ENCODE assay signal across 23 cellular contexts in the genomic region with DNA sequence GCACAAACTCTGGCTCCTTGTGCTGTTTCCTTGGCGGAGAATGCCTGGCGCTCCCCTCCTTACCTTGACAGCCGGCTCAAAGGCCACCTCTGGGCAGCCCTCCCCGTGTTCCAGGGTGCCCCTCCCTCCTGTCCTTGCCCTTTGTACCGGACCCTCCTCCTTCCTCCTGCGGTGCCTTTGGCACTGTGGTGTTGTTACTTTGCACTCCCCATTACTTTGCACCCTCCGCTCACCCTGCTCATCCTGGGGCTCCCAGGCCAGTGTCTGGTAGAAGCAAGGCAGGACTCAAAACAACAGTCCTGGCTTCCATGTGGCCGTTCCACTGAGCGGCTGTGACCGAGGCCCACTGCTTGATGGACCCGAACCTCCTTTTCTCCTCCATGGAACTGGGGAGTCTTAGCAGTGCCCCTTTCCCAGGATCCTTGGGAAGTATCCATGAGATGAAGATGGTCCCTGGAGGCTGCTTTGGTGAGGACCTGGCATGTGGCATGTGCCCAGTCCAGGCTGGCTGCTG.
DNase-seq lines count a peak whose midpoint lies in the region; ATAC-seq and TF ChIP-seq lines count a peak whose summit lies in the region.
"Had no signal": no experiment of that assay in that cellular context is flagged by ENCODE, and none has a peak within 500 bp of the region (broad histone marks: within the 10 kb centered on the region; RNA-seq: fewer than 3 reads in every experiment).

No MANE protein-coding gene starts in this region.

- H3K9me3 ChIP-seq in right lobe of liver (no peaks in the 10 kb centered on the region), psoas muscle (no peaks in the 10 kb centered on the region)
- H3K9me3 ChIP-seq: ascending aorta, heart left ventricle had no signal

- no peaks in the 10 kb centered on the region for H3K27me3 Mint-ChIP-seq in activated CD4-positive, alpha-beta T cell treated with anti-CD3 and anti-CD28 coated beads, Interleukin-2, amount 10 ng/mL, durations not matched to agents 24 days and 14 days
- H3K27me3 Mint-ChIP-seq in central memory CD8-positive, alpha-beta T cell, result no peaks in the 10 kb centered on the region
- H3K27me3 Mint-ChIP-seq in T-cell, result no peaks in the 10 kb centered on the region
- H3K27me3 Mint-ChIP-seq: activated CD8-positive, alpha-beta T cell treated with anti-CD3 and anti-CD28 coated beads for 36 hours; activated naive CD8-positive, alpha-beta T cell treated with anti-CD3 and anti-CD28 coated beads, Interleukin-2, amount 10 ng/mL, durations not matched to agents 7 days and 5 days; CD4-positive, CD25-positive, alpha-beta regulatory T cell; stimulated activated naive CD8-positive, alpha-beta T cell treated with anti-CD3 and anti-CD28 coated beads, Interleukin-15, Interleukin-2, amounts not matched to agents 100 ng/mL and 50 ng/mL, for 24 hours had no signal

- no peak for DNase-seq in activated CD4-positive, alpha-beta T cell treated with anti-CD3 and anti-CD28 coated beads, Interleukin-2, amount 10 ng/mL, durations not matched to agents 24 days and 14 days
- DNase-seq in activated CD4-positive, alpha-beta T cell treated with anti-CD3 and anti-CD28 coated beads for 48 hours, result no peak
- no peak for DNase-seq in central memory CD8-positive, alpha-beta T cell (ENCODE audit: low spot score in 2 of 2)
- DNase-seq in right lobe of liver (no peak), psoas muscle (no peak), T-cell (no peak)
- DNase-seq in stimulated activated effector memory CD8-positive, alpha-beta T cell treated with anti-CD3 and anti-CD28 coated beads, Interleukin-12 subunit alpha, Interleukin-12 subunit beta, amount 100 ng/mL, for 72 hours (ENCODE audit: low spot score in 2 of 2), result no peak
- DNase-seq: activated CD8-positive, alpha-beta T cell treated with anti-CD3 and anti-CD28 coated beads for 36 hours; activated naive CD8-positive, alpha-beta T cell treated with anti-CD3 and anti-CD28 coated beads, Interleukin-2, amount 10 ng/mL, durations not matched to agents 7 days and 5 days; CD4-positive, CD25-positive, alpha-beta regulatory T cell; mesenchymal stem cell; NCI-H1048; NCI-H187; NCI-H526; nucleus accumbens; SIG-M5 had no signal

- TF ChIP-seq CTCF in right lobe of liver (IDR thresholded peaks at IDR 0.05) (no peak), psoas muscle (IDR thresholded peaks at IDR 0.05) (no peak)

- no peaks in the 10 kb centered on the region for H3K9me3 Mint-ChIP-seq in activated CD4-positive, alpha-beta T cell treated with anti-CD3 and anti-CD28 coated beads, Interleukin-2, amount 10 ng/mL, durations not matched to agents 24 days and 14 days
- H3K9me3 Mint-ChIP-seq in central memory CD8-positive, alpha-beta T cell, result no peaks in the 10 kb centered on the region
- H3K9me3 Mint-ChIP-seq in stimulated activated effector memory CD8-positive, alpha-beta T cell treated with anti-CD3 and anti-CD28 coated beads, Interleukin-12 subunit alpha, Interleukin-12 subunit beta, amount 100 ng/mL, for 72 hours, result no peaks in the 10 kb centered on the region
- no peaks in the 10 kb centered on the region for H3K9me3 Mint-ChIP-seq in T-cell
- H3K9me3 Mint-ChIP-seq: activated CD8-positive, alpha-beta T cell treated with anti-CD3 and anti-CD28 coated beads for 36 hours; activated naive CD8-positive, alpha-beta T cell treated with anti-CD3 and anti-CD28 coated beads, Interleukin-2, amount 10 ng/mL, durations not matched to agents 7 days and 5 days; CD4-positive, CD25-positive, alpha-beta regulatory T cell; stimulated activated naive CD8-positive, alpha-beta T cell treated with anti-CD3 and anti-CD28 coated beads, Interleukin-15, Interleukin-2, amounts not matched to agents 100 ng/mL and 50 ng/mL, for 24 hours had no signal

- CTCF ChIA-PET in T-cell (lab: Charles Lee), result no interaction called here

- H3K4me1 ChIP-seq in right lobe of liver (peaks cover 0 to 14% (median 2%) of the 10 kb centered on the region in 4 donors), psoas muscle (no peaks in the 10 kb centered on the region)
- H3K4me1 ChIP-seq: ascending aorta had no signal

- no peak overlapping the region for H3K4me3 Mint-ChIP-seq in activated CD4-positive, alpha-beta T cell treated with anti-CD3 and anti-CD28 coated beads, Interleukin-2, amount 10 ng/mL, durations not matched to agents 24 days and 14 days
- H3K4me3 Mint-ChIP-seq in central memory CD8-positive, alpha-beta T cell, result no peak overlapping the region
- no peak overlapping the region for H3K4me3 Mint-ChIP-seq in stimulated activated effector memory CD8-positive, alpha-beta T cell treated with anti-CD3 and anti-CD28 coated beads, Interleukin-12 subunit alpha, Interleukin-12 subunit beta, amount 100 ng/mL, for 72 hours
- no peak overlapping the region for H3K4me3 Mint-ChIP-seq in T-cell
- H3K4me3 Mint-ChIP-seq: activated CD8-positive, alpha-beta T cell treated with anti-CD3 and anti-CD28 coated beads for 36 hours; activated naive CD8-positive, alpha-beta T cell treated with anti-CD3 and anti-CD28 coated beads, Interleukin-2, amount 10 ng/mL, durations not matched to agents 7 days and 5 days; CD4-positive, CD25-positive, alpha-beta regulatory T cell; stimulated activated naive CD8-positive, alpha-beta T cell treated with anti-CD3 and anti-CD28 coated beads, Interleukin-15, Interleukin-2, amounts not matched to agents 100 ng/mL and 50 ng/mL, for 24 hours had no signal

- no peak for ATAC-seq in central memory CD8-positive, alpha-beta T cell (replicated peaks; ENCODE audit: extremely low read depth, poor library complexity, severe bottlenecking)
- ATAC-seq in right lobe of liver (peak; percentile 16 to 66 (median 61)), HG03571 (IDR thresholded peaks at IDR 0.05; ENCODE audit: unreplicated experiment) (no peak), psoas muscle (no peak), T-cell (replicated peaks in 1 of 4) (no peak)
- no peak for ATAC-seq in stimulated activated effector memory CD8-positive, alpha-beta T cell treated with anti-CD3 and anti-CD28 coated beads, Interleukin-12 subunit alpha, Interleukin-12 subunit beta, amount 100 ng/mL, for 72 hours
- ATAC-seq: activated CD8-positive, alpha-beta T cell treated with anti-CD3 and anti-CD28 coated beads for 36 hours; heart left ventricle had no signal

- H3K36me3 ChIP-seq in right lobe of liver (no peaks in the 10 kb centered on the region), psoas muscle (ENCODE audit: insufficient read depth in 1 of 2, low read depth in 1 of 2) (no peaks in the 10 kb centered on the region)
- H3K36me3 ChIP-seq: ascending aorta had no signal

- intact Hi-C loops in activated CD4-positive, alpha-beta T cell treated with anti-CD3 and anti-CD28 coated beads, Interleukin-2, amount 10 ng/mL, durations not matched to agents 24 days and 14 days (cut with micrococcal nuclease), result no loop called here
- intact Hi-C loops in right lobe of liver (cut with DNase I), result no loop called here
- intact Hi-C loops in psoas muscle (cut with DNase I), result no loop called here

- peaks cover 25% of the 10 kb centered on the region for H3K4me1 Mint-ChIP-seq in activated CD4-positive, alpha-beta T cell treated with anti-CD3 and anti-CD28 coated beads, Interleukin-2, amount 10 ng/mL, durations not matched to agents 24 days and 14 days
- peaks cover 73% of the 10 kb centered on the region for H3K4me1 Mint-ChIP-seq in central memory CD8-positive, alpha-beta T cell
- peaks cover 86% of the 10 kb centered on the region for H3K4me1 Mint-ChIP-seq in stimulated activated effector memory CD8-positive, alpha-beta T cell treated with anti-CD3 and anti-CD28 coated beads, Interleukin-12 subunit alpha, Interleukin-12 subunit beta, amount 100 ng/mL, for 72 hours
- peaks cover 25 to 35% (median 28%) of the 10 kb centered on the region in 3 donors for H3K4me1 Mint-ChIP-seq in T-cell

- POLR2A ChIA-PET in T-cell (lab: Charles Lee), result no interaction called here

- H3K27ac ChIP-seq in right lobe of liver, result no peak overlapping the region
- no peak overlapping the region for H3K27ac ChIP-seq in psoas muscle
- H3K27ac ChIP-seq: 22Rv1, ascending aorta, epithelial cell of prostate, heart left ventricle, PC-9 had no signal

- 56% methylated on average over 6 of the region's 11 CpGs for WGBS in right lobe of liver (ENCODE audit: insufficient coverage, low coverage, low lambda C conversion rate, missing lambda C conversion rate)
- WGBS in psoas muscle, 3 donors, result 91 to 96% (median 94%) methylated on average over 11 of the region's 11 CpGs

- no peak for TF ChIP-seq POLR2A in right lobe of liver (IDR thresholded peaks at IDR 0.05)

- no peaks in the 10 kb centered on the region for H3K36me3 Mint-ChIP-seq in activated CD4-positive, alpha-beta T cell treated with anti-CD3 and anti-CD28 coated beads, Interleukin-2, amount 10 ng/mL, durations not matched to agents 24 days and 14 days (ENCODE audit: low read depth)
- peaks cover 5% of the 10 kb centered on the region for H3K36me3 Mint-ChIP-seq in central memory CD8-positive, alpha-beta T cell (ENCODE audit: insufficient read depth)
- H3K36me3 Mint-ChIP-seq in stimulated activated effector memory CD8-positive, alpha-beta T cell treated with anti-CD3 and anti-CD28 coated beads, Interleukin-12 subunit alpha, Interleukin-12 subunit beta, amount 100 ng/mL, for 72 hours, result peaks cover 23% of the 10 kb centered on the region
- peaks cover 13% of the 10 kb centered on the region for H3K36me3 Mint-ChIP-seq in T-cell

- no peaks in the 10 kb centered on the region for H3K27me3 ChIP-seq in right lobe of liver
- no peaks in the 10 kb centered on the region for H3K27me3 ChIP-seq in psoas muscle (ENCODE audit: insufficient read depth in 3 of 3, low read length in 2 of 3)
- H3K27me3 ChIP-seq: ascending aorta, heart left ventricle had no signal

- H3K4me3 ChIP-seq in right lobe of liver, result no peak overlapping the region
- no peak overlapping the region for H3K4me3 ChIP-seq in psoas muscle
- H3K4me3 ChIP-seq: ascending aorta, heart left ventricle, PC-9 had no signal

- H3K27ac Mint-ChIP-seq in activated CD4-positive, alpha-beta T cell treated with anti-CD3 and anti-CD28 coated beads, Interleukin-2, amount 10 ng/mL, durations not matched to agents 24 days and 14 days, result peak overlapping the region; percentile 40
- H3K27ac Mint-ChIP-seq in central memory CD8-positive, alpha-beta T cell (ENCODE audit: low read depth), result peak overlapping the region; percentile 80
- peak overlapping the region; percentile 77 for H3K27ac Mint-ChIP-seq in stimulated activated effector memory CD8-positive, alpha-beta T cell treated with anti-CD3 and anti-CD28 coated beads, Interleukin-12 subunit alpha, Interleukin-12 subunit beta, amount 100 ng/mL, for 72 hours
- H3K27ac Mint-ChIP-seq in T-cell, result no peak overlapping the region
- H3K27ac Mint-ChIP-seq: activated CD8-positive, alpha-beta T cell treated with anti-CD3 and anti-CD28 coated beads for 36 hours; activated naive CD8-positive, alpha-beta T cell treated with anti-CD3 and anti-CD28 coated beads, Interleukin-2, amount 10 ng/mL, durations not matched to agents 7 days and 5 days; stimulated activated naive CD8-positive, alpha-beta T cell treated with anti-CD3 and anti-CD28 coated beads, Interleukin-15, Interleukin-2, amounts not matched to agents 100 ng/mL and 50 ng/mL, for 24 hours had no signal

Comparison
In these comparisons a context has a peak if more than half of its experiments do, and no peak if none do; other contexts are left out.
1. H3K27ac Mint-ChIP-seq: peak in activated CD4-positive, alpha-beta T cell treated with anti-CD3 and anti-CD28 coated beads, Interleukin-2, amount 10 ng/mL, durations not matched to agents 24 days and 14 days (single experiment), central memory CD8-positive, alpha-beta T cell (single experiment) and stimulated activated effector memory CD8-positive, alpha-beta T cell treated with anti-CD3 and anti-CD28 coated beads, Interleukin-12 subunit alpha, Interleukin-12 subunit beta, amount 100 ng/mL, for 72 hours (single experiment); none in T-cell (0 of 2).
2. ATAC-seq: peak in right lobe of liver (4 of 4); none in central memory CD8-positive, alpha-beta T cell (single experiment), stimulated activated effector memory CD8-positive, alpha-beta T cell treated with anti-CD3 and anti-CD28 coated beads, Interleukin-12 subunit alpha, Interleukin-12 subunit beta, amount 100 ng/mL, for 72 hours (single experiment), HG03571 (single experiment), psoas muscle (0 of 4) and T-cell (0 of 4).